ENCODE assay signal across 1 cellular context in genomic region chr12:110281549-110282342, GRCh38.
A peak's percentile ranks its signal among the peaks of the same experiment; 100 is the strongest.
TF ChIP-seq lines count a peak whose summit lies in the region.

No MANE protein-coding gene starts in this region.

TF ChIP-seq in K562, 482 proteins besides CTCF, POLR2A, EP300 and RAD21 (continued from another document and continues in another):
- TF ChIP-seq, protein P1, sequence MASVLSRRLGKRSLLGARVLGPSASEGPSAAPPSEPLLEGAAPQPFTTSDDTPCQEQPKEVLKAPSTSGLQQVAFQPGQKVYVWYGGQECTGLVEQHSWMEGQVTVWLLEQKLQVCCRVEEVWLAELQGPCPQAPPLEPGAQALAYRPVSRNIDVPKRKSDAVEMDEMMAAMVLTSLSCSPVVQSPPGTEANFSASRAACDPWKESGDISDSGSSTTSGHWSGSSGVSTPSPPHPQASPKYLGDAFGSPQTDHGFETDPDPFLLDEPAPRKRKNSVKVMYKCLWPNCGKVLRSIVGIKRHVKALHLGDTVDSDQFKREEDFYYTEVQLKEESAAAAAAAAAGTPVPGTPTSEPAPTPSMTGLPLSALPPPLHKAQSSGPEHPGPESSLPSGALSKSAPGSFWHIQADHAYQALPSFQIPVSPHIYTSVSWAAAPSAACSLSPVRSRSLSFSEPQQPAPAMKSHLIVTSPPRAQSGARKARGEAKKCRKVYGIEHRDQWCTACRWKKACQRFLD (CRISPR knock-in tag; IDR thresholded peaks at IDR 0.05) = peak; percentile 65; the same call in 1 of the 2 replicates
- TF ChIP-seq SPI1 (IDR thresholded peaks at IDR 0.05; ENCODE audit: borderline replicate concordance, low read depth, low read length) = no peak
- TF ChIP-seq TAF7 (tag; IDR thresholded peaks at IDR 0.05) = no peak
- no peak for TF ChIP-seq RNF2 (IDR thresholded peaks at IDR 0.05)
- TF ChIP-seq ADNP (tag; IDR thresholded peaks at IDR 0.05) = no peak
- TF ChIP-seq ZBTB7A (IDR thresholded peaks at IDR 0.05; ENCODE audit: borderline replicate concordance, control insufficient read depth, low read depth, low read length) = peak; percentile 15; the same call in 1 of the 2 replicates
- TF ChIP-seq, protein P2, sequence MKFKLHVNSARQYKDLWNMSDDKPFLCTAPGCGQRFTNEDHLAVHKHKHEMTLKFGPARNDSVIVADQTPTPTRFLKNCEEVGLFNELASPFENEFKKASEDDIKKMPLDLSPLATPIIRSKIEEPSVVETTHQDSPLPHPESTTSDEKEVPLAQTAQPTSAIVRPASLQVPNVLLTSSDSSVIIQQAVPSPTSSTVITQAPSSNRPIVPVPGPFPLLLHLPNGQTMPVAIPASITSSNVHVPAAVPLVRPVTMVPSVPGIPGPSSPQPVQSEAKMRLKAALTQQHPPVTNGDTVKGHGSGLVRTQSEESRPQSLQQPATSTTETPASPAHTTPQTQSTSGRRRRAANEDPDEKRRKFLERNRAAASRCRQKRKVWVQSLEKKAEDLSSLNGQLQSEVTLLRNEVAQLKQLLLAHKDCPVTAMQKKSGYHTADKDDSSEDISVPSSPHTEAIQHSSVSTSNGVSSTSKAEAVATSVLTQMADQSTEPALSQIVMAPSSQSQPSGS (CRISPR knock-in tag; IDR thresholded peaks at IDR 0.05) = no peak
- TF ChIP-seq MEF2A (IDR thresholded peaks at IDR 0.05; ENCODE audit: control insufficient read depth, low read depth, low read length) = no peak
- TF ChIP-seq ZNF311 (CRISPR knock-in tag; IDR thresholded peaks at IDR 0.05) = no peak
- TF ChIP-seq ZNF23 (CRISPR knock-in tag; IDR thresholded peaks at IDR 0.05) = no peak
- TF ChIP-seq, protein P3, sequence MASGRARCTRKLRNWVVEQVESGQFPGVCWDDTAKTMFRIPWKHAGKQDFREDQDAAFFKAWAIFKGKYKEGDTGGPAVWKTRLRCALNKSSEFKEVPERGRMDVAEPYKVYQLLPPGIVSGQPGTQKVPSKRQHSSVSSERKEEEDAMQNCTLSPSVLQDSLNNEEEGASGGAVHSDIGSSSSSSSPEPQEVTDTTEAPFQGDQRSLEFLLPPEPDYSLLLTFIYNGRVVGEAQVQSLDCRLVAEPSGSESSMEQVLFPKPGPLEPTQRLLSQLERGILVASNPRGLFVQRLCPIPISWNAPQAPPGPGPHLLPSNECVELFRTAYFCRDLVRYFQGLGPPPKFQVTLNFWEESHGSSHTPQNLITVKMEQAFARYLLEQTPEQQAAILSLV (tag; IDR thresholded peaks at IDR 0.05) = no peak
- no peak for TF ChIP-seq SMAD2 (IDR thresholded peaks at IDR 0.05; ENCODE audit: low read depth, low read length)
- TF ChIP-seq CUX1 (CRISPR knock-in tag; IDR thresholded peaks at IDR 0.05) = no peak
- no peak for TF ChIP-seq SNAPC5 (CRISPR knock-in tag; IDR thresholded peaks at IDR 0.05)
- TF ChIP-seq POLR2AphosphoS2 (IDR thresholded peaks at IDR 0.05; ENCODE audit: low read length) = peak; percentile 59; the same call in 1 of the 2 replicates
- no peak for TF ChIP-seq GATA2 (CRISPR knock-in tag; IDR thresholded peaks at IDR 0.05)
- TF ChIP-seq, protein P4, sequence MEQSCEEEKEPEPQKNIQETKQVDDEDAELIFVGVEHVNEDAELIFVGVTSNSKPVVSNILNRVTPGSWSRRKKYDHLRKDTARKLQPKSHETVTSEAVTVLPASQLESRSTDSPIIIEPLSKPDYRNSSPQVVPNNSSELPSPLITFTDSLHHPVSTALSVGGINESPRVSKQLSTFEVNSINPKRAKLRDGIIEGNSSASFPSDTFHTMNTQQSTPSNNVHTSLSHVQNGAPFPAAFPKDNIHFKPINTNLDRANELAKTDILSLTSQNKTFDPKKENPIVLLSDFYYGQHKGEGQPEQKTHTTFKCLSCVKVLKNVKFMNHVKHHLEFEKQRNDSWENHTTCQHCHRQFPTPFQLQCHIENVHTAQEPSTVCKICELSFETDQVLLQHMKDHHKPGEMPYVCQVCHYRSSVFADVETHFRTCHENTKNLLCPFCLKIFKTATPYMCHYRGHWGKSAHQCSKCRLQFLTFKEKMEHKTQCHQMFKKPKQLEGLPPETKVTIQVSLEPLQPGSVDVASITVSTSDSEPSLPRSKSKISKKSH (CRISPR knock-in tag; IDR thresholded peaks at IDR 0.05) = no peak
- no peak for TF ChIP-seq ZNF561 (CRISPR knock-in tag; conservative IDR thresholded peaks at IDR 0.05)
- TF ChIP-seq POLR3A (IDR thresholded peaks at IDR 0.05; ENCODE audit: borderline replicate concordance, extremely low read depth, insufficient read depth, insufficient read length) = no peak
- TF ChIP-seq, protein P5, sequence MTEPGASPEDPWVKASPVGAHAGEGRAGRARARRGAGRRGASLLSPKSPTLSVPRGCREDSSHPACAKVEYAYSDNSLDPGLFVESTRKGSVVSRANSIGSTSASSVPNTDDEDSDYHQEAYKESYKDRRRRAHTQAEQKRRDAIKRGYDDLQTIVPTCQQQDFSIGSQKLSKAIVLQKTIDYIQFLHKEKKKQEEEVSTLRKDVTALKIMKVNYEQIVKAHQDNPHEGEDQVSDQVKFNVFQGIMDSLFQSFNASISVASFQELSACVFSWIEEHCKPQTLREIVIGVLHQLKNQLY (CRISPR knock-in tag; conservative IDR thresholded peaks at IDR 0.05) = 0 out of 4 replicates have a peak, but pooled peaks of 1 of the 2 experiments have one; percentile 13
- TF ChIP-seq, protein P6, sequence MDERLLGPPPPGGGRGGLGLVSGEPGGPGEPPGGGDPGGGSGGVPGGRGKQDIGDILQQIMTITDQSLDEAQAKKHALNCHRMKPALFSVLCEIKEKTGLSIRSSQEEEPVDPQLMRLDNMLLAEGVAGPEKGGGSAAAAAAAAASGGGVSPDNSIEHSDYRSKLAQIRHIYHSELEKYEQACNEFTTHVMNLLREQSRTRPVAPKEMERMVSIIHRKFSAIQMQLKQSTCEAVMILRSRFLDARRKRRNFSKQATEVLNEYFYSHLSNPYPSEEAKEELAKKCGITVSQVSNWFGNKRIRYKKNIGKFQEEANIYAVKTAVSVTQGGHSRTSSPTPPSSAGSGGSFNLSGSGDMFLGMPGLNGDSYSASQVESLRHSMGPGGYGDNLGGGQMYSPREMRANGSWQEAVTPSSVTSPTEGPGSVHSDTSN (CRISPR knock-in tag; IDR thresholded peaks at IDR 0.05; ENCODE audit: low read depth) = no peak
- TF ChIP-seq, protein P6 (tag; conservative IDR thresholded peaks at IDR 0.05; ENCODE audit: low read depth) = no peak
- TF ChIP-seq ARID1B (IDR thresholded peaks at IDR 0.05) = no peak
- peak; percentile 54 for TF ChIP-seq MAFG (tag; conservative IDR thresholded peaks at IDR 0.05)
- no peak for TF ChIP-seq CLOCK (CRISPR knock-in tag; IDR thresholded peaks at IDR 0.05; ENCODE audit: borderline replicate concordance)
- TF ChIP-seq RBBP5 (IDR thresholded peaks at IDR 0.05; ENCODE audit: borderline replicate concordance, insufficient read depth, low read length, poor library complexity, severe bottlenecking) = peak; percentile 89
- TF ChIP-seq MAFK (IDR thresholded peaks at IDR 0.05; ENCODE audit: low read length) = peak; percentile 49
- TF ChIP-seq, protein P7, sequence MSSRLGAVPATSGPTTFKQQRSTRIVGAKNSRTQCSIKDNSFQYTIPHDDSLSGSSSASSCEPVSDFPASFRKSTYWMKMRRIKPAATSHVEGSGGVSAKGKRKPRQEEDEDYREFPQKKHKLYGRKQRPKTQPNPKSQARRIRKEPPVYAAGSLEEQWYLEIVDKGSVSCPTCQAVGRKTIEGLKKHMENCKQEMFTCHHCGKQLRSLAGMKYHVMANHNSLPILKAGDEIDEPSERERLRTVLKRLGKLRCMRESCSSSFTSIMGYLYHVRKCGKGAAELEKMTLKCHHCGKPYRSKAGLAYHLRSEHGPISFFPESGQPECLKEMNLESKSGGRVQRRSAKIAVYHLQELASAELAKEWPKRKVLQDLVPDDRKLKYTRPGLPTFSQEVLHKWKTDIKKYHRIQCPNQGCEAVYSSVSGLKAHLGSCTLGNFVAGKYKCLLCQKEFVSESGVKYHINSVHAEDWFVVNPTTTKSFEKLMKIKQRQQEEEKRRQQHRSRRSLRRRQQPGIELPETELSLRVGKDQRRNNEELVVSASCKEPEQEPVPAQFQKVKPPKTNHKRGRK (tag; IDR thresholded peaks at IDR 0.05) = no peak
- TF ChIP-seq, protein P8, sequence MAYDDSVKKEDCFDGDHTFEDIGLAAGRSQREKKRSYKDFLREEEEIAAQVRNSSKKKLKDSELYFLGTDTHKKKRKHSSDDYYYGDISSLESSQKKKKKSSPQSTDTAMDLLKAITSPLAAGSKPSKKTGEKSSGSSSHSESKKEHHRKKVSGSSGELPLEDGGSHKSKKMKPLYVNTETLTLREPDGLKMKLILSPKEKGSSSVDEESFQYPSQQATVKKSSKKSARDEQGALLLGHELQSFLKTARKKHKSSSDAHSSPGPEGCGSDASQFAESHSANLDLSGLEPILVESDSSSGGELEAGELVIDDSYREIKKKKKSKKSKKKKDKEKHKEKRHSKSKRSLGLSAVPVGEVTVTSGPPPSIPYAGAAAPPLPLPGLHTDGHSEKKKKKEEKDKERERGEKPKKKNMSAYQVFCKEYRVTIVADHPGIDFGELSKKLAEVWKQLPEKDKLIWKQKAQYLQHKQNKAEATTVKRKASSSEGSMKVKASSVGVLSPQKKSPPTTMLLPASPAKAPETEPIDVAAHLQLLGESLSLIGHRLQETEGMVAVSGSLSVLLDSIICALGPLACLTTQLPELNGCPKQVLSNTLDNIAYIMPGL (CRISPR knock-in tag; IDR thresholded peaks at IDR 0.05) = no peak; the same call in 1 of the 2 replicates
- TF ChIP-seq NR4A1 (CRISPR knock-in tag; IDR thresholded peaks at IDR 0.05) = no peak
- TF ChIP-seq NR4A1 (tag; IDR thresholded peaks at IDR 0.05) = peak; percentile 45; the same call in 1 of the 2 replicates
